ENCODE assay signal across 11 cellular contexts in genomic region chr6:21742238-21742660, GRCh38.
A peak's percentile ranks its signal among the peaks of the same experiment; 100 is the strongest.
DNase-seq lines count a peak whose midpoint lies in the region; ATAC-seq and TF ChIP-seq lines count a peak whose summit lies in the region.
"Had no signal": no experiment of that assay in that cellular context is flagged by ENCODE, and none has a peak within 500 bp of the region (broad histone marks: within the 10 kb centered on the region; RNA-seq: fewer than 3 reads in every experiment).

No MANE protein-coding gene starts in this region.

- peaks cover 65% of the 10 kb centered on the region for H3K4me1 Mint-ChIP-seq in neural crest cell
- no peaks in the 10 kb centered on the region for H3K4me1 Mint-ChIP-seq in activated CD8-positive, alpha-beta T cell treated with anti-CD3 and anti-CD28 coated beads, Interleukin-2, amount 10 ng/mL, durations not matched to agents 7 days and 5 days (ENCODE audit: low read depth)
- H3K4me1 Mint-ChIP-seq: activated CD4-positive, alpha-beta T cell treated with anti-CD3 and anti-CD28 coated beads, Interleukin-2, amount 10 ng/mL, durations not matched to agents 24 days and 14 days; activated naive CD8-positive, alpha-beta T cell treated with anti-CD3 and anti-CD28 coated beads, Interleukin-2, amount 10 ng/mL, durations not matched to agents 7 days and 5 days had no signal

- H3K4me3 Mint-ChIP-seq in neural crest cell, result peak overlapping the region; percentile 16
- no peak overlapping the region for H3K4me3 Mint-ChIP-seq in activated CD8-positive, alpha-beta T cell treated with anti-CD3 and anti-CD28 coated beads, Interleukin-2, amount 10 ng/mL, durations not matched to agents 7 days and 5 days
- H3K4me3 Mint-ChIP-seq: activated CD4-positive, alpha-beta T cell treated with anti-CD3 and anti-CD28 coated beads, Interleukin-2, amount 10 ng/mL, durations not matched to agents 24 days and 14 days; activated naive CD8-positive, alpha-beta T cell treated with anti-CD3 and anti-CD28 coated beads, Interleukin-2, amount 10 ng/mL, durations not matched to agents 7 days and 5 days had no signal

- H3K27ac Mint-ChIP-seq in neural crest cell (ENCODE audit: unreplicated experiment), result peak overlapping the region; percentile 45
- H3K27ac Mint-ChIP-seq in activated CD8-positive, alpha-beta T cell treated with anti-CD3 and anti-CD28 coated beads, Interleukin-2, amount 10 ng/mL, durations not matched to agents 7 days and 5 days, result no peak overlapping the region
- H3K27ac Mint-ChIP-seq: activated CD4-positive, alpha-beta T cell treated with anti-CD3 and anti-CD28 coated beads, Interleukin-2, amount 10 ng/mL, durations not matched to agents 24 days and 14 days; activated naive CD8-positive, alpha-beta T cell treated with anti-CD3 and anti-CD28 coated beads, Interleukin-2, amount 10 ng/mL, durations not matched to agents 7 days and 5 days had no signal

- no peak overlapping the region for H2AFZ ChIP-seq in PC-9

- BruUV-seq in PC-9 (replicated peaks; lab: Mats Ljungman, UMichigan), result no TSS peak

- peak overlapping the region; percentile 22 for H3K27ac ChIP-seq in PC-9
- peak overlapping the region; percentile 64 for H3K27ac ChIP-seq in epithelial cell of prostate

- no peaks in the 10 kb centered on the region for H3K36me3 ChIP-seq in PC-9 (ENCODE audit: low read depth)

- TF ChIP-seq CTCF in PC-9 (conservative IDR thresholded peaks at IDR 0.05) (no peak), neural crest cell (conservative IDR thresholded peaks at IDR 0.05) (no peak)

- CTCF ChIA-PET in PC-9 (lab: Charles Lee), result no interaction called here
- CTCF ChIA-PET in activated CD8-positive, alpha-beta T cell treated with anti-CD3 and anti-CD28 coated beads, Interleukin-2, amount 10 ng/mL, durations not matched to agents 7 days and 5 days (lab: Charles Lee), result no interaction called here

- peak; percentile 84 for DNase-seq in H4 (ENCODE audit: low spot score)
- peak in 1 of 2 experiments; percentile 84 for DNase-seq in PC-9
- DNase-seq in epithelial cell of prostate (ENCODE audit: low read depth, low spot score), result peak; percentile 80
- no peak for DNase-seq in neural crest cell (ENCODE audit: low read depth, low spot score)
- DNase-seq in activated CD8-positive, alpha-beta T cell treated with anti-CD3 and anti-CD28 coated beads, Interleukin-2, amount 10 ng/mL, durations not matched to agents 7 days and 5 days, result no peak
- no peak for DNase-seq in NCI-H2081 treated with DMSO at 0.1 percent for 48 hours (lab: John Stamatoyannopoulos, UW)
- DNase-seq: activated CD4-positive, alpha-beta T cell treated with anti-CD3 and anti-CD28 coated beads, Interleukin-2, amount 10 ng/mL, durations not matched to agents 24 days and 14 days; activated naive CD8-positive, alpha-beta T cell treated with anti-CD3 and anti-CD28 coated beads, Interleukin-2, amount 10 ng/mL, durations not matched to agents 7 days and 5 days; MM.1S had no signal

- H3K27me3 Mint-ChIP-seq in neural crest cell (ENCODE audit: low read depth), result no peaks in the 10 kb centered on the region
- no peaks in the 10 kb centered on the region for H3K27me3 Mint-ChIP-seq in activated CD8-positive, alpha-beta T cell treated with anti-CD3 and anti-CD28 coated beads, Interleukin-2, amount 10 ng/mL, durations not matched to agents 7 days and 5 days (ENCODE audit: low read depth)

- H3K9me3 Mint-ChIP-seq in neural crest cell, result no peaks in the 10 kb centered on the region
- H3K9me3 Mint-ChIP-seq in activated CD8-positive, alpha-beta T cell treated with anti-CD3 and anti-CD28 coated beads, Interleukin-2, amount 10 ng/mL, durations not matched to agents 7 days and 5 days (ENCODE audit: insufficient read depth), result no peaks in the 10 kb centered on the region
- H3K9me3 Mint-ChIP-seq: activated CD4-positive, alpha-beta T cell treated with anti-CD3 and anti-CD28 coated beads, Interleukin-2, amount 10 ng/mL, durations not matched to agents 24 days and 14 days; activated naive CD8-positive, alpha-beta T cell treated with anti-CD3 and anti-CD28 coated beads, Interleukin-2, amount 10 ng/mL, durations not matched to agents 7 days and 5 days had no signal

- H4K20me1 ChIP-seq in PC-9 (ENCODE audit: insufficient read depth), result no peaks in the 10 kb centered on the region

- no peaks in the 10 kb centered on the region for H3K79me2 ChIP-seq in PC-9 (ENCODE audit: low read depth)

- no peaks in the 10 kb centered on the region for H3K27me3 ChIP-seq in PC-9 (ENCODE audit: insufficient read depth, low read depth)

- H3K9me3 ChIP-seq in PC-9 (ENCODE audit: insufficient read depth, low read depth), result no peaks in the 10 kb centered on the region

- ATAC-seq in activated CD8-positive, alpha-beta T cell treated with anti-CD3 and anti-CD28 coated beads, Interleukin-2, amount 10 ng/mL, durations not matched to agents 7 days and 5 days, result no peak
- no peak for ATAC-seq in activated CD4-positive, CD25-positive, alpha-beta regulatory T cell treated with anti-CD3 and anti-CD28 coated beads, Interleukin-2, amount 50 U/mL, for 24 hours
- ATAC-seq in GM19467 (IDR thresholded peaks at IDR 0.05; ENCODE audit: unreplicated experiment), result no peak

- POLR2A ChIA-PET in PC-9 (lab: Charles Lee; ENCODE audit: unreplicated experiment), result interaction anchor here (0.6 to 1.0 kb wide), 4 partner anchors 78 to 1150 kb away, joined by 3 to 9 read pairs (median 6); no protein-coding TSS in a partner anchor
- POLR2A ChIA-PET in activated CD8-positive, alpha-beta T cell treated with anti-CD3 and anti-CD28 coated beads, Interleukin-2, amount 10 ng/mL, durations not matched to agents 7 days and 5 days (lab: Charles Lee), result no interaction called here

- intact Hi-C loops in PC-9 (cut with micrococcal nuclease; ENCODE audit: unreplicated experiment), result no loop called here

- H3K4me2 ChIP-seq in PC-9, result peak overlapping the region; percentile 26

- H3K36me3 Mint-ChIP-seq in neural crest cell (ENCODE audit: low read depth), result no peaks in the 10 kb centered on the region
- H3K36me3 Mint-ChIP-seq in activated CD8-positive, alpha-beta T cell treated with anti-CD3 and anti-CD28 coated beads, Interleukin-2, amount 10 ng/mL, durations not matched to agents 7 days and 5 days (ENCODE audit: low read depth), result no peaks in the 10 kb centered on the region
- H3K36me3 Mint-ChIP-seq: activated naive CD8-positive, alpha-beta T cell treated with anti-CD3 and anti-CD28 coated beads, Interleukin-2, amount 10 ng/mL, durations not matched to agents 7 days and 5 days had no signal

- H3F3A ChIP-seq in PC-9 (ENCODE audit: insufficient read depth, low read depth), result peaks cover 29% of the 10 kb centered on the region

- no peak overlapping the region for H3K4me3 ChIP-seq in PC-9

- H3K4me1 ChIP-seq in PC-9 (replicated peaks; ENCODE audit: insufficient read depth), result peaks cover 53% of the 10 kb centered on the region

- H3K9me2 ChIP-seq in PC-9 (ENCODE audit: insufficient read depth), result no peaks in the 10 kb centered on the region

Comparison
In these comparisons a context has a peak if more than half of its experiments do, and no peak if none do; other contexts are left out.
1. DNase-seq: peak in H4 (single experiment) and epithelial cell of prostate (single experiment); none in neural crest cell (single experiment), activated CD8-positive, alpha-beta T cell treated with anti-CD3 and anti-CD28 coated beads, Interleukin-2, amount 10 ng/mL, durations not matched to agents 7 days and 5 days (single experiment) and NCI-H2081 treated with DMSO at 0.1 percent for 48 hours (single experiment).